ENCODE assay signal across 9 cellular contexts in the genomic region with DNA sequence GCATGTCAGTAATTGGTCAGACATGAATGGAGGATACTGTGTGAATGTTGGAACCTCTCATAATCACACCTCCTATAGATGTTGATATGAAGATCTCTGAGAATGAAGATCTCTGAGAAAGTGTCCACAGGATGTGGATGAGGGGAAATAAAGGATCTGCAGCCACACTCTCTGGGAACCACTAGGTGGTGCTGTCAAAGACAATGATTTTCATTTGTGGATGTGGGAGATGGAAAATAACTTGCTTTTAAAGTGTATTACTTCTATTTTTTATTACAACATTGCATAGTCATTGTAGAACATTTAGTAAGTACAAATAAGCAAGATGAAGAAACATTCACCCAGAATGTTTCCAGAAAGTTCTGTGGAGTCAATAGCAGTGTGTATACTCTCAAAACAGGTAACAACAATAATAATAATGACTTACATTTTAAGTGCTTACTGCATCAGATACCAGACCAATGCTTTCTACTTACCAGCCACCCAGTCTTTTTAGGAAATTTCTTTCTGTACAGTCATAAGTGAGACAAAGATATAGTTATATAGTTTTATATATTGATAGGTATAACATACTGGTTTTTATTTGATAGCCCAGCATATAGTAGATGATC.
DNase-seq lines count a peak whose midpoint lies in the region; ATAC-seq, FAIRE-seq and TF ChIP-seq lines count a peak whose summit lies in the region.
"Had no signal": no experiment of that assay in that cellular context is flagged by ENCODE, and none has a peak within 500 bp of the region (broad histone marks: within the 10 kb centered on the region; RNA-seq: fewer than 3 reads in every experiment).

No MANE protein-coding gene starts in this region.

- in situ Hi-C loops in HAP-1 (cut with MboI; ENCODE audit: low sequenced_read_pairs) = no loop called here
- in situ Hi-C loops in HepG2 (cut with HindIII; ENCODE audit: extremely low pct_ligation_motif_present, low pct_unique_long_range_greater_than_20kb) = no loop called here

- H3K4me1 Mint-ChIP-seq in Caco-2 (ENCODE audit: low read depth, unreplicated experiment) = no peaks in the 10 kb centered on the region

- no peak overlapping the region for H3K27ac Mint-ChIP-seq in Caco-2 (ENCODE audit: unreplicated experiment)

- H3K4me1 ChIP-seq in Caco-2 (no peaks in the 10 kb centered on the region), HAP-1 (peaks cover 12% of the 10 kb centered on the region), adipocyte (ENCODE audit: control insufficient read depth, insufficient read depth, low read length) (no peaks in the 10 kb centered on the region), HepG2 (ENCODE audit: insufficient read depth, low read length) (0 out of 2 replicates have a peak, but pooled peaks cover 4% of the 10 kb centered on the region)

- H3K9ac ChIP-seq in adipocyte (ENCODE audit: low read length) (no peak overlapping the region), HepG2 (ENCODE audit: insufficient read depth, low read depth, low read length) (no peak overlapping the region)

- no peak for TF ChIP-seq RAD21 in HepG2 (CRISPR knock-in tag; IDR thresholded peaks at IDR 0.05)

- no peaks in the 10 kb centered on the region for H3K36me3 Mint-ChIP-seq in Caco-2 (ENCODE audit: insufficient read depth, unreplicated experiment)

- no peak overlapping the region for H3K4me2 ChIP-seq in HepG2 (ENCODE audit: low read depth, low read length)

- no peak overlapping the region for H2AFZ ChIP-seq in HepG2 (ENCODE audit: low read length)

- FAIRE-seq in HepG2 (lab: Jason Lieb, UNC) = peak; percentile 67

- TF ChIP-seq POLR2A in HepG2 (IDR thresholded peaks at IDR 0.05; ENCODE audit: insufficient read depth in 1 of 2, low read depth in 2 of 2, low read length in 2 of 2) = no peak

- intact Hi-C loops in Caco-2 (cut with micrococcal nuclease; ENCODE audit: unreplicated experiment) = no loop called here
- intact Hi-C loops in HepG2 (cut with micrococcal nuclease; ENCODE audit: unreplicated experiment) = no loop called here

- no peak for DNase-seq in Caco-2
- peak; percentile 21 to 37 for DNase-seq in HAP-1 (ENCODE audit: low spot score in 2 of 2)
- peak; percentile 59 for DNase-seq in adipocyte (ENCODE audit: low read depth)
- peak; percentile 9 for DNase-seq in HepG2 (ENCODE audit: low spot score)
- no peak for DNase-seq in islet precursor cell
- DNase-seq in effector CD8-positive, alpha-beta T cell (lab: John Stamatoyannopoulos, UW) = no peak
- no peak for DNase-seq in stimulated activated CD4-positive, alpha-beta T cell treated with anti-CD3 and anti-CD28 coated beads, Interleukin-4, amount 100 ng/mL, for 4 hours
- no peak for DNase-seq in inferior parietal cortex (ENCODE audit: extremely low spot score)

- peaks cover 2% of the 10 kb centered on the region for H3K27me3 Mint-ChIP-seq in Caco-2 (ENCODE audit: insufficient read depth, unreplicated experiment)

- H4K20me1 ChIP-seq in HepG2 (ENCODE audit: insufficient read depth, low read length) = no peaks in the 10 kb centered on the region

- H3K9me3 ChIP-seq in Caco-2 (no peaks in the 10 kb centered on the region), HAP-1 (no peaks in the 10 kb centered on the region), adipocyte (ENCODE audit: control insufficient read depth, low read length) (no peaks in the 10 kb centered on the region), HepG2 (ENCODE audit: low read length) (no peaks in the 10 kb centered on the region)

- CTCF ChIA-PET in Caco-2 (lab: Charles Lee) = no interaction called here
- CTCF ChIA-PET in HepG2 (lab: Yijun Ruan, JAX; ENCODE audit: low intra/inter-chr PET ratio, low total read pairs) = no interaction called here

- BruUV-seq in Caco-2 (replicated peaks; lab: Mats Ljungman, UMichigan) (no TSS peak), HepG2 (replicated peaks; lab: Mats Ljungman, UMichigan) (no TSS peak)

- TF ChIP-seq EP300 in HepG2 (IDR thresholded peaks at IDR 0.05; ENCODE audit: low read depth in 2 of 2, low read length in 2 of 2) = no peak
- TF ChIP-seq EP300 in HepG2 (CRISPR knock-in tag; IDR thresholded peaks at IDR 0.05; ENCODE audit: borderline replicate concordance) = no peak

- POLR2A ChIA-PET in Caco-2 (lab: Charles Lee) = no interaction called here
- POLR2A ChIA-PET in HepG2 (lab: Yijun Ruan, JAX) = no interaction called here

- no peak for ATAC-seq in HepG2

- H3K27ac ChIP-seq in HepG2 (ENCODE audit: extremely low read length, insufficient read depth, low read length) = no peak overlapping the region
- H3K27ac ChIP-seq: skin epidermis had no signal

- H3K4me3 Mint-ChIP-seq in Caco-2 (ENCODE audit: unreplicated experiment) = no peak overlapping the region

- TF ChIP-seq CTCF in Caco-2 (IDR thresholded peaks at IDR 0.05; ENCODE audit: insufficient read depth in 1 of 2, low read depth in 1 of 2, low read length in 1 of 2, severe bottlenecking in 1 of 2, unreplicated experiment in 1 of 2) (peak; percentile 31), HepG2 (CRISPR knock-in tag; IDR thresholded peaks at IDR 0.05) (peak; percentile 50)

- H3K4me3 ChIP-seq in Caco-2 (ENCODE audit: low read depth, low read length) (no peak overlapping the region), HAP-1 (no peak overlapping the region), adipocyte (ENCODE audit: low read length) (no peak overlapping the region), HepG2 (replicated peaks in 1 of 3; ENCODE audit: insufficient read depth in 1 of 3, low read depth in 2 of 3, low read length in 3 of 3) (no peak overlapping the region)
- H3K4me3 ChIP-seq: skin epidermis had no signal

- no peaks in the 10 kb centered on the region for H3K79me2 ChIP-seq in HepG2 (ENCODE audit: insufficient read depth, low read length)

- no peaks in the 10 kb centered on the region for H3K9me3 Mint-ChIP-seq in Caco-2 (ENCODE audit: unreplicated experiment)

- H3K36me3 ChIP-seq in Caco-2 (ENCODE audit: control insufficient read depth, insufficient read depth, low read length) (no peaks in the 10 kb centered on the region), HAP-1 (replicated peaks) (no peaks in the 10 kb centered on the region), adipocyte (ENCODE audit: control insufficient read depth, insufficient read depth, low read length, severe bottlenecking) (no peaks in the 10 kb centered on the region), HepG2 (replicated peaks in 1 of 2; ENCODE audit: control insufficient read depth in 1 of 2, insufficient read depth in 2 of 2, low read length in 2 of 2) (no peaks in the 10 kb centered on the region)

- H3K27me3 ChIP-seq in Caco-2 (replicated peaks; ENCODE audit: control insufficient read depth, insufficient read depth, low read length) = no peaks in the 10 kb centered on the region
- H3K27me3 ChIP-seq in HAP-1 (ENCODE audit: low read depth) = no peaks in the 10 kb centered on the region
- peaks cover 28% of the 10 kb centered on the region for H3K27me3 ChIP-seq in adipocyte (replicated peaks; ENCODE audit: control insufficient read depth, insufficient read depth, low read length)
- peaks cover 0 to 7% of the 10 kb centered on the region in 2 experiments; a peak in 3 of 5 replicates for H3K27me3 ChIP-seq in HepG2 (ENCODE audit: control insufficient read depth in 1 of 2, insufficient read depth in 2 of 2, low read length in 2 of 2)

TF ChIP-seq in HepG2, 621 proteins besides CTCF, POLR2A, EP300 and RAD21:
- no peak for TF ChIP-seq ZNF563 (CRISPR knock-in tag; IDR thresholded peaks at IDR 0.05)
- TF ChIP-seq MXI1 (IDR thresholded peaks at IDR 0.05; ENCODE audit: borderline replicate concordance, low read depth, low read length) = no peak
- peak; percentile 46; the same call in 1 of the 2 replicates for TF ChIP-seq SMC3 (IDR thresholded peaks at IDR 0.05; ENCODE audit: low read length)
- 0 out of 2 replicates have a peak, but pooled peaks have one; percentile 15 for TF ChIP-seq STAG1 (CRISPR knock-in tag; IDR thresholded peaks at IDR 0.05)

Comparison
In these comparisons a context has a peak if more than half of its experiments do, and no peak if none do; other contexts are left out.
1. DNase-seq: peak in HAP-1 (2 of 2), adipocyte (single experiment) and HepG2 (single experiment); none in Caco-2 (0 of 2), islet precursor cell (single experiment), effector CD8-positive, alpha-beta T cell (single experiment), stimulated activated CD4-positive, alpha-beta T cell treated with anti-CD3 and anti-CD28 coated beads, Interleukin-4, amount 100 ng/mL, for 4 hours (0 of 2) and inferior parietal cortex (single experiment).